Comparison of ENCODE assay signal across 10 cellular contexts in genomic region chr1:6600410-6601048, GRCh38. TPM values are rescaled to one million over a fixed set of nuclear protein-coding genes. Genes with fewer than 3 reads are reported as not detected.
DNase-seq lines count a peak whose midpoint lies in the region; ATAC-seq and TF ChIP-seq lines count a peak whose summit lies in the region.
"Had no signal": no experiment of that assay in that cellular context is flagged by ENCODE, and none has a peak within 500 bp of the region (broad histone marks: within the 10 kb centered on the region; RNA-seq: fewer than 3 reads in every experiment).

No MANE protein-coding gene starts in this region.

- H3K4me1 ChIP-seq in RWPE2 (ENCODE audit: insufficient read depth, poor library complexity, severe bottlenecking) (peaks cover 25% of the 10 kb centered on the region), esophagus squamous epithelium (peaks cover 51 to 76% (median 63%) of the 10 kb centered on the region in 3 donors), parathyroid adenoma (peaks cover 6% of the 10 kb centered on the region)

- no peak for TF ChIP-seq CTCF in RWPE2 (IDR thresholded peaks at IDR 0.05; ENCODE audit: poor library complexity, severe bottlenecking)
- TF ChIP-seq CTCF in esophagus squamous epithelium (IDR thresholded peaks at IDR 0.05): no peak
- TF ChIP-seq CTCF in parathyroid adenoma (IDR thresholded peaks at IDR 0.05): no peak

- 12 to 20% methylated on average over 4 to 7 of the region's 10 CpGs for WGBS in esophagus squamous epithelium, 2 donors

- intact Hi-C loops in esophagus squamous epithelium (cut with DNase I): no loop called here

- peak overlapping the region; percentile 95 for H3K4me2 ChIP-seq in parathyroid adenoma (ENCODE audit: low read length)

- no peak for ATAC-seq in RWPE2 (ENCODE audit: low read depth)
- ATAC-seq in HG02870 (IDR thresholded peaks at IDR 0.05; ENCODE audit: unreplicated experiment): no peak

- no peak overlapping the region for H2AFZ ChIP-seq in parathyroid adenoma

- H3K79me2 ChIP-seq in parathyroid adenoma: peaks cover 13% of the 10 kb centered on the region

- H3K4me3 ChIP-seq in H7 (ENCODE audit: insufficient read depth, low read depth, low read length) (peak overlapping the region; percentile 99), RWPE2 (ENCODE audit: severe bottlenecking) (peak overlapping the region; percentile 52), esophagus squamous epithelium (peak overlapping the region; percentile 73 to 99 (median 92)), parathyroid adenoma (ENCODE audit: low read depth, low read length) (peak overlapping the region; percentile 82)

- H3K27me3 ChIP-seq in H7 (ENCODE audit: control insufficient read depth, insufficient read depth, low read length) (0 out of 2 replicates have a peak, but pooled peaks cover 2% of the 10 kb centered on the region), RWPE2 (ENCODE audit: insufficient read depth, poor library complexity, severe bottlenecking) (no peaks in the 10 kb centered on the region), esophagus squamous epithelium (no peaks in the 10 kb centered on the region), parathyroid adenoma (ENCODE audit: control insufficient read depth, insufficient read depth, low read length) (no peaks in the 10 kb centered on the region)

- H3K9me3 ChIP-seq in RWPE2 (ENCODE audit: severe bottlenecking): no peaks in the 10 kb centered on the region
- H3K9me3 ChIP-seq in esophagus squamous epithelium: no peaks in the 10 kb centered on the region
- no peaks in the 10 kb centered on the region for H3K9me3 ChIP-seq in parathyroid adenoma (ENCODE audit: control insufficient read depth, low read length)

- DNase-seq in H7 (peak; percentile 55), RWPE2 (ENCODE audit: low spot score) (no peak), esophagus squamous epithelium (lab: John Stamatoyannopoulos, UW) (no peak), NCI-H2081 (lab: John Stamatoyannopoulos, UW) (no peak), AG20443 (ENCODE audit: low spot score) (no peak), NCI-H2107 treated with DMSO at 0.1 percent for 48 hours (lab: John Stamatoyannopoulos, UW; ENCODE audit: unreplicated experiment) (no peak)

- no peak overlapping the region for H3K9ac ChIP-seq in parathyroid adenoma

- TF ChIP-seq POLR2A in esophagus squamous epithelium (IDR thresholded peaks at IDR 0.05): peak in 1 of 4 donors; percentile 43

- H3K27ac ChIP-seq in RWPE2 (ENCODE audit: poor library complexity, severe bottlenecking) (peak overlapping the region; percentile 85), esophagus squamous epithelium (peak overlapping the region; percentile 96 to 100 (median 98)), parathyroid adenoma (peak overlapping the region; percentile 66)

- H3K36me3 ChIP-seq in H7 (replicated peaks; ENCODE audit: control insufficient read depth, insufficient read depth, low read length) (peaks cover 15% of the 10 kb centered on the region), RWPE2 (ENCODE audit: low read depth) (peaks cover 43% of the 10 kb centered on the region), esophagus squamous epithelium (peaks cover 20 to 36% (median 29%) of the 10 kb centered on the region in 3 donors), parathyroid adenoma (ENCODE audit: control insufficient read depth, insufficient read depth, low read length) (no peaks in the 10 kb centered on the region)

RNA-seq across cellular contexts. Expression of gene KLHL21, which starts 2.1 kb away (rescaled TPM):
- total RNA-seq in H7 (2014; rRNA removed; shearing (Covaris generic)): 35.0 and 41.1 TPM in 2 replicates
- 10 to 100 TPM; 45.9 to 68.1 (median 55.1) TPM for total RNA-seq in esophagus squamous epithelium

RNA-seq across cellular contexts. Expression of gene PHF13, which starts 13.0 kb away (rescaled TPM):
- total RNA-seq in H7 (2014; rRNA removed; shearing (Covaris generic)): 36.6 and 44.5 TPM in 2 replicates
- 10 to 100 TPM in 1 of 4 donors, 1 to 10 TPM in 3; 6.7 to 12.1 (median 8.7) TPM for total RNA-seq in esophagus squamous epithelium

RNA-seq across cellular contexts. Expression of gene ZBTB48, which starts 20.7 kb away (rescaled TPM):
- 40.3 and 40.4 TPM in 2 replicates for total RNA-seq in H7 (2014; rRNA removed; shearing (Covaris generic))
- 10 to 100 TPM in 3 of 4 donors, 1 to 10 TPM in 1; 7.2 to 26.0 (median 16.0) TPM for total RNA-seq in esophagus squamous epithelium

RNA-seq across cellular contexts. Expression of gene THAP3, which starts 24.1 kb away (rescaled TPM):
- total RNA-seq in H7 (2014; rRNA removed; shearing (Covaris generic)): 47.7 and 62.9 TPM in 2 replicates
- total RNA-seq in esophagus squamous epithelium: 10 to 100 TPM in 3 of 4 donors, 1 to 10 TPM in 1; 4.8 to 17.1 (median 13.3) TPM

RNA-seq across cellular contexts. Expression of gene TAS1R1, which starts 45.4 kb away (rescaled TPM):
- total RNA-seq in H7 (2014; rRNA removed; shearing (Covaris generic)): 0.10 and 0.15 TPM in 2 replicates
- total RNA-seq in esophagus squamous epithelium: not detected
- total RNA-seq: activated CD8-positive, alpha-beta memory T cell treated with anti-CD3 and anti-CD28 coated beads for 36 hours; subcutaneous adipose tissue had no signal
